ENCODE assay signal across 8 cellular contexts in the genomic region with DNA sequence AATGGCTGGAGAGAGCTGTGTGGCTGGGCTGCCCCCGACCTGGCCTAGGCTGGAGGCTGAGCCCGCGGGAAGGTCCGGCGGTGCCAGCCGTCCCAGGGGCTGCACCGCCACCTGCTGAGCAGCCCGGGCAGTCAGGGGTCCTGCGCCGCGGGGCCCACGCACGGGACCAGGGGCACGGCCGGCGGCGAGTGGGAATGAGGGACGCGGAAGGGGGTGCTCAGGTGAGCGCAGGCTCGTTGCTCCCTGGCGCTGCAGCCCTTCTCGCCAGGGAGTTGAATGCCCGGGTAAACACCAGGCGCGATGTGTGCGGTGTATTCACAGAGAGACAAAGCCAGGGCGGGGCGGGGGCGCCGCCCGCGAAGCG. TPM values are rescaled to one million over a fixed set of nuclear protein-coding genes. Genes with fewer than 3 reads are reported as not detected.
DNase-seq lines count a peak whose midpoint lies in the region; ATAC-seq lines count a peak whose summit lies in the region.

No MANE protein-coding gene starts in this region.

- peak overlapping the region; percentile 64 for H3K4me3 ChIP-seq in thymus (ENCODE audit: low read length)

- H3K4me1 Mint-ChIP-seq in activated CD4-positive, alpha-beta T cell treated with anti-CD3 and anti-CD28 coated beads, Interleukin-2, amount 10 ng/mL, durations not matched to agents 7 days and 5 days = peaks cover 11% of the 10 kb centered on the region
- peaks cover 5% of the 10 kb centered on the region for H3K4me1 Mint-ChIP-seq in activated CD8-positive, alpha-beta T cell treated with anti-CD3 and anti-CD28 coated beads, Interleukin-2, amount 10 ng/mL, durations not matched to agents 7 days and 5 days (ENCODE audit: low read depth)
- peaks cover 6 to 9% of the 10 kb centered on the region in 2 donors for H3K4me1 Mint-ChIP-seq in immature natural killer cell

- no peaks in the 10 kb centered on the region for H3K36me3 ChIP-seq in thymus (ENCODE audit: control insufficient read depth, insufficient read depth)

- no peak for DNase-seq in activated CD4-positive, alpha-beta T cell treated with anti-CD3 and anti-CD28 coated beads, Interleukin-2, amount 10 ng/mL, durations not matched to agents 7 days and 5 days
- no peak for DNase-seq in activated CD4-positive, alpha-beta T cell treated with anti-CD3 and anti-CD28 coated beads, Interleukin-2, amount 50 U/mL, for 1 hour
- DNase-seq in activated CD8-positive, alpha-beta T cell treated with anti-CD3 and anti-CD28 coated beads, Interleukin-2, amount 10 ng/mL, durations not matched to agents 7 days and 5 days = no peak
- no peak for DNase-seq in immature natural killer cell
- no peak for DNase-seq in HPDE6-E6E7 (ENCODE audit: extremely low spot score)

- CTCF ChIA-PET in activated CD4-positive, alpha-beta T cell treated with anti-CD3 and anti-CD28 coated beads, Interleukin-2, amount 10 ng/mL, durations not matched to agents 7 days and 5 days (lab: Charles Lee) = no interaction called here
- CTCF ChIA-PET in activated CD8-positive, alpha-beta T cell treated with anti-CD3 and anti-CD28 coated beads, Interleukin-2, amount 10 ng/mL, durations not matched to agents 7 days and 5 days (lab: Charles Lee) = interaction anchor here (1.3 kb wide), 1 partner anchor 18 kb away, joined by 3 read pairs; no protein-coding TSS in a partner anchor

- H3K27me3 Mint-ChIP-seq in activated CD4-positive, alpha-beta T cell treated with anti-CD3 and anti-CD28 coated beads, Interleukin-2, amount 10 ng/mL, durations not matched to agents 7 days and 5 days = peaks cover 42% of the 10 kb centered on the region
- H3K27me3 Mint-ChIP-seq in activated CD8-positive, alpha-beta T cell treated with anti-CD3 and anti-CD28 coated beads, Interleukin-2, amount 10 ng/mL, durations not matched to agents 7 days and 5 days (ENCODE audit: low read depth) = peaks cover 41% of the 10 kb centered on the region
- H3K27me3 Mint-ChIP-seq in immature natural killer cell (ENCODE audit: low read depth in 3 of 3) = peaks cover 17 to 24% (median 20%) of the 10 kb centered on the region in 3 donors

- no peak overlapping the region for H3K27ac ChIP-seq in thymus (ENCODE audit: low read depth)

- peak overlapping the region; percentile 63 for H3K4me3 Mint-ChIP-seq in activated CD4-positive, alpha-beta T cell treated with anti-CD3 and anti-CD28 coated beads, Interleukin-2, amount 10 ng/mL, durations not matched to agents 7 days and 5 days
- peak overlapping the region; percentile 56 for H3K4me3 Mint-ChIP-seq in activated CD8-positive, alpha-beta T cell treated with anti-CD3 and anti-CD28 coated beads, Interleukin-2, amount 10 ng/mL, durations not matched to agents 7 days and 5 days
- H3K4me3 Mint-ChIP-seq in immature natural killer cell = peak overlapping the region; percentile 76 to 88 (median 83)

- H3K27me3 ChIP-seq in thymus (ENCODE audit: control insufficient read depth, insufficient read depth) = peaks cover 25% of the 10 kb centered on the region

- POLR2A ChIA-PET in activated CD4-positive, alpha-beta T cell treated with anti-CD3 and anti-CD28 coated beads, Interleukin-2, amount 10 ng/mL, durations not matched to agents 7 days and 5 days (lab: Charles Lee) = no interaction called here
- POLR2A ChIA-PET in activated CD8-positive, alpha-beta T cell treated with anti-CD3 and anti-CD28 coated beads, Interleukin-2, amount 10 ng/mL, durations not matched to agents 7 days and 5 days (lab: Charles Lee) = no interaction called here

- no peak overlapping the region for H3K27ac Mint-ChIP-seq in activated CD4-positive, alpha-beta T cell treated with anti-CD3 and anti-CD28 coated beads, Interleukin-2, amount 10 ng/mL, durations not matched to agents 7 days and 5 days
- H3K27ac Mint-ChIP-seq in activated CD8-positive, alpha-beta T cell treated with anti-CD3 and anti-CD28 coated beads, Interleukin-2, amount 10 ng/mL, durations not matched to agents 7 days and 5 days = no peak overlapping the region
- H3K27ac Mint-ChIP-seq in immature natural killer cell = no peak overlapping the region

- no peaks in the 10 kb centered on the region for H3K36me3 Mint-ChIP-seq in activated CD4-positive, alpha-beta T cell treated with anti-CD3 and anti-CD28 coated beads, Interleukin-2, amount 10 ng/mL, durations not matched to agents 7 days and 5 days (ENCODE audit: low read depth)
- H3K36me3 Mint-ChIP-seq in activated CD8-positive, alpha-beta T cell treated with anti-CD3 and anti-CD28 coated beads, Interleukin-2, amount 10 ng/mL, durations not matched to agents 7 days and 5 days (ENCODE audit: low read depth) = no peaks in the 10 kb centered on the region
- no peaks in the 10 kb centered on the region for H3K36me3 Mint-ChIP-seq in immature natural killer cell

- H3K4me1 ChIP-seq in thymus (ENCODE audit: control insufficient read depth, insufficient read depth, low read length) = peaks cover 11% of the 10 kb centered on the region

- no peaks in the 10 kb centered on the region for H3K9me3 ChIP-seq in thymus (ENCODE audit: control insufficient read depth)

- 3% methylated on average over 34 of the region's 34 CpGs for WGBS in thymus

- no peaks in the 10 kb centered on the region for H3K9me3 Mint-ChIP-seq in activated CD4-positive, alpha-beta T cell treated with anti-CD3 and anti-CD28 coated beads, Interleukin-2, amount 10 ng/mL, durations not matched to agents 7 days and 5 days
- no peaks in the 10 kb centered on the region for H3K9me3 Mint-ChIP-seq in activated CD8-positive, alpha-beta T cell treated with anti-CD3 and anti-CD28 coated beads, Interleukin-2, amount 10 ng/mL, durations not matched to agents 7 days and 5 days (ENCODE audit: insufficient read depth)
- no peaks in the 10 kb centered on the region for H3K9me3 Mint-ChIP-seq in immature natural killer cell

- ATAC-seq in HG02981 (IDR thresholded peaks at IDR 0.05; ENCODE audit: unreplicated experiment) (peak; percentile 32), GM18873 (IDR thresholded peaks at IDR 0.05; ENCODE audit: low FRiP score, unreplicated experiment) (no peak)
- no peak for ATAC-seq in activated CD8-positive, alpha-beta T cell treated with anti-CD3 and anti-CD28 coated beads, Interleukin-2, amount 10 ng/mL, durations not matched to agents 7 days and 5 days

RNA-seq across cellular contexts. Expression of gene SEMA3F, which starts 0.7 kb away (rescaled TPM):
- total RNA-seq in activated CD4-positive, alpha-beta T cell treated with anti-CD3 and anti-CD28 coated beads, Interleukin-2, amount 10 ng/mL, durations not matched to agents 7 days and 5 days = not detected
- total RNA-seq in activated CD8-positive, alpha-beta T cell treated with anti-CD3 and anti-CD28 coated beads, Interleukin-2, amount 10 ng/mL, durations not matched to agents 7 days and 5 days = not detected
- polyA plus RNA-seq in immature natural killer cell (not detected), thymus (19.7 TPM)

RNA-seq across cellular contexts. Expression of gene GNAT1, which starts 37.0 kb away (rescaled TPM):
- total RNA-seq in activated CD4-positive, alpha-beta T cell treated with anti-CD3 and anti-CD28 coated beads, Interleukin-2, amount 10 ng/mL, durations not matched to agents 7 days and 5 days = not detected
- total RNA-seq in activated CD8-positive, alpha-beta T cell treated with anti-CD3 and anti-CD28 coated beads, Interleukin-2, amount 10 ng/mL, durations not matched to agents 7 days and 5 days = not detected
- polyA plus RNA-seq in immature natural killer cell = not detected
- polyA plus RNA-seq in thymus = 0.05 TPM

RNA-seq across cellular contexts. Expression of gene SLC38A3, which starts 50.6 kb away (rescaled TPM):
- total RNA-seq in activated CD4-positive, alpha-beta T cell treated with anti-CD3 and anti-CD28 coated beads, Interleukin-2, amount 10 ng/mL, durations not matched to agents 7 days and 5 days = not detected
- not detected for total RNA-seq in activated CD8-positive, alpha-beta T cell treated with anti-CD3 and anti-CD28 coated beads, Interleukin-2, amount 10 ng/mL, durations not matched to agents 7 days and 5 days
- not detected for polyA plus RNA-seq in immature natural killer cell
- polyA plus RNA-seq in thymus = 0.18 TPM
